Comparison of ENCODE assay signal across 15 cellular contexts in genomic region chr3:10515884-10516495, GRCh38. TPM values are rescaled to one million over a fixed set of nuclear protein-coding genes. Genes with fewer than 3 reads are reported as not detected.
DNase-seq lines count a peak whose midpoint lies in the region; ATAC-seq, FAIRE-seq and TF ChIP-seq lines count a peak whose summit lies in the region.
"Had no signal": no experiment of that assay in that cellular context is flagged by ENCODE, and none has a peak within 500 bp of the region (broad histone marks: within the 10 kb centered on the region; RNA-seq: fewer than 3 reads in every experiment).

No MANE protein-coding gene starts in this region.

- no peak overlapping the region for H3K4me3 Mint-ChIP-seq in MCF 10A (ENCODE audit: unreplicated experiment)
- H3K4me3 Mint-ChIP-seq: activated CD8-positive, alpha-beta T cell treated with anti-CD3 and anti-CD28 coated beads for 36 hours had no signal

- H3K36me3 ChIP-seq in mammary epithelial cell (ENCODE audit: insufficient read depth, low read length) (no peaks in the 10 kb centered on the region), PC-9 (ENCODE audit: low read depth) (no peaks in the 10 kb centered on the region), kidney (ENCODE audit: control insufficient read depth in 1 of 2, insufficient read depth in 2 of 2, low read length in 2 of 2) (no peaks in the 10 kb centered on the region), aorta (ENCODE audit: control insufficient read depth in 1 of 2, insufficient read depth in 2 of 2, low read length in 1 of 2) (no peaks in the 10 kb centered on the region), thyroid gland (no peaks in the 10 kb centered on the region)

- H3K79me2 ChIP-seq in mammary epithelial cell (ENCODE audit: insufficient read depth, low read length): no peaks in the 10 kb centered on the region
- no peaks in the 10 kb centered on the region for H3K79me2 ChIP-seq in PC-9 (ENCODE audit: low read depth)

- DNase-seq in MCF 10A (ENCODE audit: unreplicated experiment) (peak; percentile 31), mammary epithelial cell (no peak), PC-9 (no peak), kidney (peak; percentile 35), aorta (peak; percentile 26 to 40), thyroid gland (no peak), NCI-H187 treated with DMSO at 0.1 percent for 48 hours (lab: John Stamatoyannopoulos, UW) (no peak)
- DNase-seq: activated CD8-positive, alpha-beta T cell treated with anti-CD3 and anti-CD28 coated beads for 36 hours; activated gamma-delta T cell; hypothalamus; NCI-H1436; NCI-H446 had no signal

- H3K4me2 ChIP-seq in mammary epithelial cell (ENCODE audit: insufficient read depth, low read depth, low read length) (no peak overlapping the region), PC-9 (no peak overlapping the region)

- intact Hi-C loops in MCF 10A (cut with micrococcal nuclease): no loop called here
- intact Hi-C loops in mammary epithelial cell (cut with micrococcal nuclease): no loop called here
- intact Hi-C loops in PC-9 (cut with micrococcal nuclease; ENCODE audit: unreplicated experiment): no loop called here
- intact Hi-C loops in kidney (cut with DNase I): no loop called here
- intact Hi-C loops in aorta (cut with DNase I): no loop called here
- intact Hi-C loops in thyroid gland (cut with DNase I): no loop called here

- no peaks in the 10 kb centered on the region for H3K4me1 Mint-ChIP-seq in MCF 10A (ENCODE audit: insufficient read depth, unreplicated experiment)

- H3K4me1 ChIP-seq in mammary epithelial cell (ENCODE audit: insufficient read depth, low read length) (no peaks in the 10 kb centered on the region), PC-9 (replicated peaks; ENCODE audit: insufficient read depth) (no peaks in the 10 kb centered on the region), kidney (ENCODE audit: control insufficient read depth in 1 of 2, insufficient read depth in 1 of 2, low read depth in 1 of 2, low read length in 2 of 2) (no peaks in the 10 kb centered on the region), aorta (ENCODE audit: control insufficient read depth in 1 of 2, insufficient read depth in 2 of 2, low read length in 2 of 2) (no peaks in the 10 kb centered on the region), thyroid gland (no peaks in the 10 kb centered on the region)

- H3K9ac ChIP-seq in mammary epithelial cell (ENCODE audit: insufficient read depth, low read length): no peak overlapping the region
- no peak overlapping the region for H3K9ac ChIP-seq in kidney (ENCODE audit: low read length in 2 of 2)

- H2AFZ ChIP-seq in mammary epithelial cell (ENCODE audit: low read depth, low read length) (no peak overlapping the region), PC-9 (no peak overlapping the region)

- no peak for FAIRE-seq in kidney (lab: Jason Lieb, UNC)

- 79% methylated on average over 6 of the region's 7 CpGs for WGBS in mammary epithelial cell (ENCODE audit: low coverage, missing lambda C conversion rate)
- WGBS in aorta, 2 donors: 60 to 71% methylated on average over 7 of the region's 7 CpGs
- 61 to 76% methylated on average over 7 of the region's 7 CpGs for WGBS in thyroid gland, 2 donors

- no peaks in the 10 kb centered on the region for H4K20me1 ChIP-seq in mammary epithelial cell (ENCODE audit: insufficient read depth, low read length)
- no peaks in the 10 kb centered on the region for H4K20me1 ChIP-seq in PC-9 (ENCODE audit: insufficient read depth)

- no peaks in the 10 kb centered on the region for H3F3A ChIP-seq in PC-9 (ENCODE audit: insufficient read depth, low read depth)

- no peaks in the 10 kb centered on the region for H3K9me3 Mint-ChIP-seq in MCF 10A (ENCODE audit: unreplicated experiment)
- H3K9me3 Mint-ChIP-seq: activated CD8-positive, alpha-beta T cell treated with anti-CD3 and anti-CD28 coated beads for 36 hours had no signal

- H3K27ac Mint-ChIP-seq in MCF 10A (ENCODE audit: low read depth, unreplicated experiment): no peak overlapping the region
- H3K27ac Mint-ChIP-seq: activated CD8-positive, alpha-beta T cell treated with anti-CD3 and anti-CD28 coated beads for 36 hours had no signal

- no peaks in the 10 kb centered on the region for H3K9me2 ChIP-seq in PC-9 (ENCODE audit: insufficient read depth)

- TF ChIP-seq CTCF in MCF 10A (IDR thresholded peaks at IDR 0.05; ENCODE audit: unreplicated experiment): peak; percentile 19
- TF ChIP-seq CTCF in mammary epithelial cell (conservative IDR thresholded peaks at IDR 0.05 in 1 of 2, IDR thresholded peaks at IDR 0.05 in 1 of 2; ENCODE audit: extremely low read depth in 1 of 2, insufficient read depth in 1 of 2, low read depth in 1 of 2, low read length in 2 of 2): no peak
- peak; percentile 38 for TF ChIP-seq CTCF in PC-9 (conservative IDR thresholded peaks at IDR 0.05)
- no peak for TF ChIP-seq CTCF in kidney (IDR thresholded peaks at IDR 0.05; ENCODE audit: borderline replicate concordance, extremely low read depth, insufficient read depth)
- TF ChIP-seq CTCF in thyroid gland (IDR thresholded peaks at IDR 0.05): no peak

- H3K27ac ChIP-seq in mammary epithelial cell (ENCODE audit: insufficient read depth, low read depth, low read length) (no peak overlapping the region), PC-9 (no peak overlapping the region), kidney (ENCODE audit: low read depth in 2 of 2, low read length in 2 of 2) (no peak overlapping the region), aorta (ENCODE audit: low read depth in 1 of 2, low read length in 2 of 2) (no peak overlapping the region), thyroid gland (no peak overlapping the region)

- ATAC-seq in aorta (ENCODE audit: low FRiP score): no peak
- no peak for ATAC-seq in HG02970 (IDR thresholded peaks at IDR 0.05; ENCODE audit: low FRiP score, unreplicated experiment)
- ATAC-seq: activated CD8-positive, alpha-beta T cell treated with anti-CD3 and anti-CD28 coated beads for 36 hours; Panc1 had no signal

- in situ Hi-C loops in mammary epithelial cell (cut with MboI; ENCODE audit: low sequenced_read_pairs in 2 of 2): no loop called here

- BruUV-seq in MCF 10A (replicated peaks; lab: Mats Ljungman, UMichigan): no TSS peak
- no TSS peak for BruUV-seq in mammary epithelial cell (replicated peaks; lab: Mats Ljungman, UMichigan)
- no TSS peak for BruUV-seq in PC-9 (replicated peaks; lab: Mats Ljungman, UMichigan)

- H3K27me3 Mint-ChIP-seq in MCF 10A (ENCODE audit: insufficient read depth, unreplicated experiment): peaks cover 59% of the 10 kb centered on the region

- TF ChIP-seq POLR2A in thyroid gland (IDR thresholded peaks at IDR 0.05): no peak

- peaks cover 6% of the 10 kb centered on the region for H3K27me3 ChIP-seq in mammary epithelial cell (ENCODE audit: insufficient read depth, low read length)
- H3K27me3 ChIP-seq in PC-9 (ENCODE audit: insufficient read depth, low read depth): peaks cover 99% of the 10 kb centered on the region
- no peaks in the 10 kb centered on the region for H3K27me3 ChIP-seq in aorta (ENCODE audit: control insufficient read depth in 1 of 2, insufficient read depth in 2 of 2, low read length in 1 of 2)
- H3K27me3 ChIP-seq in thyroid gland: no peaks in the 10 kb centered on the region

- H3K36me3 Mint-ChIP-seq in MCF 10A (ENCODE audit: insufficient read depth, unreplicated experiment): no peaks in the 10 kb centered on the region

- CTCF ChIA-PET in MCF 10A (lab: Yijun Ruan, JAX): interaction anchor here (1.2 kb wide), 1 partner anchor 222 kb away, joined by 3 read pairs; no protein-coding TSS in a partner anchor
- CTCF ChIA-PET in mammary epithelial cell (lab: Charles Lee; ENCODE audit: low non-redundant PET): interaction anchor here (0.6 kb wide), 1 partner anchor 74 kb away, joined by 3 read pairs; no protein-coding TSS in a partner anchor
- CTCF ChIA-PET in PC-9 (lab: Charles Lee): no interaction called here

- dilution Hi-C loops in mammary epithelial cell (cut with HindIII; ENCODE audit: low sequenced_read_pairs): loop anchor here (5.0 kb wide), 2 partner anchors 101 to 391 kb away; no protein-coding TSS in a partner anchor

- POLR2A ChIA-PET in MCF 10A (lab: Yijun Ruan, JAX): no interaction called here
- POLR2A ChIA-PET in PC-9 (lab: Charles Lee; ENCODE audit: unreplicated experiment): no interaction called here

- no peak overlapping the region for H3K4me3 ChIP-seq in mammary epithelial cell (replicated peaks in 1 of 3; ENCODE audit: insufficient read depth in 1 of 3, low read depth in 2 of 3, low read length in 3 of 3)
- H3K4me3 ChIP-seq in PC-9: no peak overlapping the region
- no peak overlapping the region for H3K4me3 ChIP-seq in kidney (ENCODE audit: low read length in 2 of 2)
- no peak overlapping the region for H3K4me3 ChIP-seq in aorta (ENCODE audit: low read length in 2 of 2)
- H3K4me3 ChIP-seq in thyroid gland (replicated peaks in 1 of 3): no peak overlapping the region

- H3K9me3 ChIP-seq in mammary epithelial cell (replicated peaks; ENCODE audit: insufficient read depth, low read length) (no peaks in the 10 kb centered on the region), PC-9 (ENCODE audit: insufficient read depth, low read depth) (no peaks in the 10 kb centered on the region), kidney (ENCODE audit: control insufficient read depth in 1 of 2, low read length in 2 of 2) (no peaks in the 10 kb centered on the region), aorta (ENCODE audit: control insufficient read depth, low read length) (no peaks in the 10 kb centered on the region), thyroid gland (no peaks in the 10 kb centered on the region)

RNA-seq across cellular contexts. Expression of gene ATP2B2, which starts 10.6 kb away (rescaled TPM):
- total RNA-seq in MCF 10A (2022) (not detected in 2 replicates), mammary epithelial cell (not detected), PC-9 (2021) (not detected in 2 replicates), kidney (0.19 TPM), aorta (under 1 TPM; 0.29 to 0.30 TPM), thyroid gland (under 1 TPM in 3 of 4 donors, not detected in 1; 0.11 to 0.42 (median 0.15) TPM)
- polyA plus RNA-seq in mammary epithelial cell (not detected), kidney (ENCODE audit: insufficient read depth, low read depth, low replicate concordance) (0.22 TPM), aorta (not detected)
- polyA minus RNA-seq in mammary epithelial cell: not detected
- total RNA-seq: activated CD8-positive, alpha-beta T cell treated with anti-CD3 and anti-CD28 coated beads for 36 hours; T-helper 2 cell treated with Interferon-gamma antibody and Interleukin-4, amounts not matched to agents 100 ng/mL and 5 ng/mL, for 36 hours had no signal

Comparison
In these comparisons a context has a peak if more than half of its experiments do, and no peak if none do; other contexts are left out.
1. DNase-seq: peak in MCF 10A (single experiment), kidney (single experiment) and aorta (2 of 2); none in mammary epithelial cell (single experiment), PC-9 (0 of 2), thyroid gland (0 of 2) and NCI-H187 treated with DMSO at 0.1 percent for 48 hours (single experiment).
2. CTCF ChIP-seq: peak in MCF 10A (single experiment) and PC-9 (single experiment); none in mammary epithelial cell (0 of 2), kidney (single experiment) and thyroid gland (0 of 6).